21 cellular contexts compared by ENCODE assay signal in genomic region chr2:40257812-40258457, GRCh38.
DNase-seq lines count a peak whose midpoint lies in the region; ATAC-seq and TF ChIP-seq lines count a peak whose summit lies in the region.
"Had no signal": no experiment of that assay in that cellular context is flagged by ENCODE, and none has a peak within 500 bp of the region (broad histone marks: within the 10 kb centered on the region; RNA-seq: fewer than 3 reads in every experiment).

No MANE protein-coding gene starts in this region.

- no peaks in the 10 kb centered on the region for H3K27me3 Mint-ChIP-seq in stimulated activated naive B cell treated with anti-CD40 and anti-IgM and Interleukin-4, amounts not matched to agents 10 μg/mL and 1 μg/mL and 100 μg/mL, for 72 hours
- H3K27me3 Mint-ChIP-seq in progenitor cell of endocrine pancreas = no peaks in the 10 kb centered on the region
- H3K27me3 Mint-ChIP-seq: CD4-positive, CD25-positive, alpha-beta regulatory T cell had no signal

- peak overlapping the region; percentile 3 for H3K27ac Mint-ChIP-seq in stimulated activated naive B cell treated with anti-CD40 and anti-IgM and Interleukin-4, amounts not matched to agents 10 μg/mL and 1 μg/mL and 100 μg/mL, for 72 hours
- no peak overlapping the region for H3K27ac Mint-ChIP-seq in progenitor cell of endocrine pancreas
- H3K27ac Mint-ChIP-seq: CD4-positive, CD25-positive, alpha-beta regulatory T cell; GM23338; H9 had no signal

- no peaks in the 10 kb centered on the region for H3K36me3 ChIP-seq in cardiac muscle cell
- no peaks in the 10 kb centered on the region for H3K36me3 ChIP-seq in right atrium auricular region
- no peaks in the 10 kb centered on the region for H3K36me3 ChIP-seq in OCI-LY7 (ENCODE audit: insufficient read depth, low read length)
- H3K36me3 ChIP-seq in WERI-Rb-1 = no peaks in the 10 kb centered on the region
- H3K36me3 ChIP-seq: Peyer's patch had no signal

- H3K27me3 ChIP-seq in cardiac muscle cell = no peaks in the 10 kb centered on the region
- no peaks in the 10 kb centered on the region for H3K27me3 ChIP-seq in right atrium auricular region
- H3K27me3 ChIP-seq in WERI-Rb-1 (ENCODE audit: insufficient read depth, low read depth, severe bottlenecking) = no peaks in the 10 kb centered on the region
- H3K27me3 ChIP-seq: BLaER1, Peyer's patch had no signal

- H3K4me3 Mint-ChIP-seq in stimulated activated naive B cell treated with anti-CD40 and anti-IgM and Interleukin-4, amounts not matched to agents 10 μg/mL and 1 μg/mL and 100 μg/mL, for 72 hours = no peak overlapping the region
- no peak overlapping the region for H3K4me3 Mint-ChIP-seq in progenitor cell of endocrine pancreas (ENCODE audit: low read depth)
- H3K4me3 Mint-ChIP-seq: CD4-positive, CD25-positive, alpha-beta regulatory T cell; GM23338; H9 had no signal

- POLR2A ChIA-PET in OCI-LY7 (lab: Charles Lee) = interaction anchor here (0.9 to 2.3 kb wide), 3 partner anchors 11 to 26 kb away, joined by 3 to 9 read pairs (median 4); no protein-coding TSS in a partner anchor

- H3K4me1 ChIP-seq in cardiac muscle cell (ENCODE audit: low read depth) (peaks cover 28% of the 10 kb centered on the region), right atrium auricular region (peaks cover 0 to 7% of the 10 kb centered on the region in 2 donors), OCI-LY7 (ENCODE audit: insufficient read depth, low read length, poor library complexity, severe bottlenecking) (peaks cover 40% of the 10 kb centered on the region)
- H3K4me1 ChIP-seq: Peyer's patch had no signal

- no peaks in the 10 kb centered on the region for H3K9me2 ChIP-seq in OCI-LY7 (ENCODE audit: insufficient read depth, low read length)

- H3K9me3 ChIP-seq in cardiac muscle cell (ENCODE audit: low read depth) (no peaks in the 10 kb centered on the region), right atrium auricular region (no peaks in the 10 kb centered on the region), OCI-LY7 (ENCODE audit: low read length) (no peaks in the 10 kb centered on the region), WERI-Rb-1 (ENCODE audit: severe bottlenecking) (no peaks in the 10 kb centered on the region)
- H3K9me3 ChIP-seq: Peyer's patch had no signal

- H3K9me3 Mint-ChIP-seq in stimulated activated naive B cell treated with anti-CD40 and anti-IgM and Interleukin-4, amounts not matched to agents 10 μg/mL and 1 μg/mL and 100 μg/mL, for 72 hours = no peaks in the 10 kb centered on the region
- H3K9me3 Mint-ChIP-seq in progenitor cell of endocrine pancreas (ENCODE audit: low read depth) = no peaks in the 10 kb centered on the region
- H3K9me3 Mint-ChIP-seq: GM23338, H9 had no signal

- TF ChIP-seq CTCF in cardiac muscle cell (IDR thresholded peaks at IDR 0.05; ENCODE audit: low read depth, low read length) = no peak
- no peak for TF ChIP-seq CTCF in right atrium auricular region (IDR thresholded peaks at IDR 0.05)
- no peak for TF ChIP-seq CTCF in OCI-LY7 (conservative IDR thresholded peaks at IDR 0.05; ENCODE audit: low read length)
- TF ChIP-seq CTCF in WERI-Rb-1 (IDR thresholded peaks at IDR 0.05; ENCODE audit: low read depth, low read length) = no peak
- no peak for TF ChIP-seq CTCF in progenitor cell of endocrine pancreas (IDR thresholded peaks at IDR 0.05; ENCODE audit: unreplicated experiment)

- DNase-seq in cardiac muscle cell (ENCODE audit: low read depth in 1 of 2, low spot score in 1 of 2) = no peak
- DNase-seq in right atrium auricular region (ENCODE audit: low spot score) = no peak
- peak; percentile 84 for DNase-seq in NCI-H2227 (lab: John Stamatoyannopoulos, UW; ENCODE audit: unreplicated experiment)
- DNase-seq in OCI-LY7 (ENCODE audit: low spot score) = no peak
- DNase-seq in stimulated activated naive B cell treated with anti-CD40 and anti-IgM and Interleukin-4, amounts not matched to agents 10 μg/mL and 1 μg/mL and 100 μg/mL, for 72 hours = no peak
- no peak for DNase-seq in NCI-H226
- no peak for DNase-seq in WERI-Rb-1
- DNase-seq in progenitor cell of endocrine pancreas (ENCODE audit: low spot score, unreplicated experiment) = no peak
- DNase-seq: CD4-positive, CD25-positive, alpha-beta regulatory T cell; H9; Kasumi-1; NCI-H1092 treated with DMSO at 0.1 percent for 48 hours; NCI-H1694; NCI-H2029 treated with DMSO at 0.1 percent for 48 hours; NCI-H524; Peyer's patch; SHP77 treated with DMSO at 0.1 percent for 48 hours had no signal

- H3K4me2 ChIP-seq in OCI-LY7 (ENCODE audit: low read length) = peak overlapping the region; percentile 45
- H3K4me2 ChIP-seq: BLaER1, GM23338 had no signal

- ATAC-seq in stimulated activated naive B cell treated with anti-CD40 and anti-IgM and Interleukin-4, amounts not matched to agents 10 μg/mL and 1 μg/mL and 100 μg/mL, for 72 hours (replicated peaks) = no peak
- ATAC-seq: GM23338, HepG2, K562 had no signal

- H3K4me3 ChIP-seq in cardiac muscle cell (no peak overlapping the region), right atrium auricular region (no peak overlapping the region), OCI-LY7 (ENCODE audit: low read depth, low read length, poor library complexity, severe bottlenecking) (no peak overlapping the region), WERI-Rb-1 (ENCODE audit: low read depth, low read length) (no peak overlapping the region)
- H3K4me3 ChIP-seq: BLaER1, GM23338, K562, Peyer's patch had no signal

- no peaks in the 10 kb centered on the region for H3K79me2 ChIP-seq in OCI-LY7 (ENCODE audit: insufficient read depth, low read depth, low read length)

- intact Hi-C loops in OCI-LY7 (cut with micrococcal nuclease; ENCODE audit: unreplicated experiment) = no loop called here

- no TSS peak for BruUV-seq in OCI-LY7 (replicated peaks; lab: Mats Ljungman, UMichigan)

- peak overlapping the region; percentile 71 for H3K27ac ChIP-seq in cardiac muscle cell
- no peak overlapping the region for H3K27ac ChIP-seq in right atrium auricular region
- no peak overlapping the region for H3K27ac ChIP-seq in OCI-LY7 (ENCODE audit: low read depth, low read length, poor library complexity, severe bottlenecking)
- H3K27ac ChIP-seq in WERI-Rb-1 = no peak overlapping the region
- H3K27ac ChIP-seq: BLaER1, Peyer's patch had no signal

- peak overlapping the region; percentile 72 for H2AFZ ChIP-seq in OCI-LY7 (ENCODE audit: low read length)
- H2AFZ ChIP-seq: GM23338 had no signal

- no peaks in the 10 kb centered on the region for H3K36me3 Mint-ChIP-seq in stimulated activated naive B cell treated with anti-CD40 and anti-IgM and Interleukin-4, amounts not matched to agents 10 μg/mL and 1 μg/mL and 100 μg/mL, for 72 hours
- H3K36me3 Mint-ChIP-seq in progenitor cell of endocrine pancreas (ENCODE audit: insufficient read depth) = no peaks in the 10 kb centered on the region
- H3K36me3 Mint-ChIP-seq: CD4-positive, CD25-positive, alpha-beta regulatory T cell had no signal

- no peaks in the 10 kb centered on the region for H4K20me1 ChIP-seq in OCI-LY7 (ENCODE audit: insufficient read depth, low read length)
- H4K20me1 ChIP-seq: BLaER1 had no signal

- H3K4me1 Mint-ChIP-seq in stimulated activated naive B cell treated with anti-CD40 and anti-IgM and Interleukin-4, amounts not matched to agents 10 μg/mL and 1 μg/mL and 100 μg/mL, for 72 hours = peaks cover 5 to 22% of the 10 kb centered on the region in 2 donors
- no peaks in the 10 kb centered on the region for H3K4me1 Mint-ChIP-seq in progenitor cell of endocrine pancreas (ENCODE audit: low read depth)
- H3K4me1 Mint-ChIP-seq: CD4-positive, CD25-positive, alpha-beta regulatory T cell had no signal

- CTCF ChIA-PET in OCI-LY7 (lab: Charles Lee; ENCODE audit: unreplicated experiment) = no interaction called here
